1 cellular context compared by ENCODE assay signal in the genomic region with DNA sequence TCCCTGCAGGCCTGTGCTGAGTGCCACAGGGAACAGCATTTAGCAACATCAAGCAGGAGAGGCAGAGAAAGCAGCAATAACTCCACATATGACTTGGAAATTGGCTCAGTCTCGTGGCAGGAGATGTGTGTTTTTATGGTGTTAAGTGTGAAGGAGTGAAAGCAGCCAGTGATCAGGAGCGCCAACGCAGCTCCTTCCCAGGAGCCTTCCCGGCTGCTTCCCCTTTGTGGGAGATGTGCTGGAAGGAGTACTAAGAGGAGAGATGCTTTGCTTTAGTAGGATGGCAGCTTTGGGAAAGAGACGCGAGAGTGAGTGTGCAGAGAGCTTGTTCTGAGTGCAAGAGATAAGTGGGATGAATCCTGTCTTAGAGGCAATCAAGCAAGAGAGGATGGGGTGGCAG.
TF ChIP-seq lines count a peak whose summit lies in the region.

No MANE protein-coding gene starts in this region.

TF ChIP-seq in H1, 55 proteins besides CTCF, POLR2A, EP300 and RAD21:
- no peak for TF ChIP-seq RNF2 (IDR thresholded peaks at IDR 0.05; ENCODE audit: borderline replicate concordance, low read depth, low read length, missing control alignments, poor library complexity, severe bottlenecking)
- TF ChIP-seq, protein P1, sequence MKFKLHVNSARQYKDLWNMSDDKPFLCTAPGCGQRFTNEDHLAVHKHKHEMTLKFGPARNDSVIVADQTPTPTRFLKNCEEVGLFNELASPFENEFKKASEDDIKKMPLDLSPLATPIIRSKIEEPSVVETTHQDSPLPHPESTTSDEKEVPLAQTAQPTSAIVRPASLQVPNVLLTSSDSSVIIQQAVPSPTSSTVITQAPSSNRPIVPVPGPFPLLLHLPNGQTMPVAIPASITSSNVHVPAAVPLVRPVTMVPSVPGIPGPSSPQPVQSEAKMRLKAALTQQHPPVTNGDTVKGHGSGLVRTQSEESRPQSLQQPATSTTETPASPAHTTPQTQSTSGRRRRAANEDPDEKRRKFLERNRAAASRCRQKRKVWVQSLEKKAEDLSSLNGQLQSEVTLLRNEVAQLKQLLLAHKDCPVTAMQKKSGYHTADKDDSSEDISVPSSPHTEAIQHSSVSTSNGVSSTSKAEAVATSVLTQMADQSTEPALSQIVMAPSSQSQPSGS (IDR thresholded peaks at IDR 0.05; ENCODE audit: low read length) = no peak
- TF ChIP-seq, protein P2, sequence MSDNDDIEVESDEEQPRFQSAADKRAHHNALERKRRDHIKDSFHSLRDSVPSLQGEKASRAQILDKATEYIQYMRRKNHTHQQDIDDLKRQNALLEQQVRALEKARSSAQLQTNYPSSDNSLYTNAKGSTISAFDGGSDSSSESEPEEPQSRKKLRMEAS (IDR thresholded peaks at IDR 0.05) = no peak
- TF ChIP-seq SRF (IDR thresholded peaks at IDR 0.05; ENCODE audit: low read depth, low read length) = no peak
- no peak for TF ChIP-seq KDM1A (IDR thresholded peaks at IDR 0.05; ENCODE audit: borderline replicate concordance, low read length)
- TF ChIP-seq POU5F1 (IDR thresholded peaks at IDR 0.05; ENCODE audit: low read depth, low read length) = no peak
- TF ChIP-seq BACH1 (IDR thresholded peaks at IDR 0.05; ENCODE audit: low read length) = no peak
- TF ChIP-seq POLR2AphosphoS5 (IDR thresholded peaks at IDR 0.05; ENCODE audit: low read depth, low read length) = no peak
- TF ChIP-seq CBX8 (IDR thresholded peaks at IDR 0.05; ENCODE audit: borderline replicate concordance, low read depth, low read length) = no peak
- no peak for TF ChIP-seq CTBP2 (IDR thresholded peaks at IDR 0.05; ENCODE audit: borderline replicate concordance, insufficient read depth, insufficient read length, low read length)
- TF ChIP-seq GABPA (IDR thresholded peaks at IDR 0.05; ENCODE audit: borderline replicate concordance, insufficient read depth, low read length) = no peak
- TF ChIP-seq RBBP5 (IDR thresholded peaks at IDR 0.05; ENCODE audit: borderline replicate concordance, low read depth, low read length) = no peak
- TF ChIP-seq CREB1 (IDR thresholded peaks at IDR 0.05) = no peak
- no peak for TF ChIP-seq EZH2 (IDR thresholded peaks at IDR 0.05; ENCODE audit: low read depth, low read length, severe bottlenecking)
- TF ChIP-seq ZNF274 (IDR thresholded peaks at IDR 0.05; ENCODE audit: borderline replicate concordance, extremely low read depth, low read length) = no peak
- TF ChIP-seq SUZ12 (IDR thresholded peaks at IDR 0.05; ENCODE audit: low read length) = no peak
- TF ChIP-seq, protein P3, sequence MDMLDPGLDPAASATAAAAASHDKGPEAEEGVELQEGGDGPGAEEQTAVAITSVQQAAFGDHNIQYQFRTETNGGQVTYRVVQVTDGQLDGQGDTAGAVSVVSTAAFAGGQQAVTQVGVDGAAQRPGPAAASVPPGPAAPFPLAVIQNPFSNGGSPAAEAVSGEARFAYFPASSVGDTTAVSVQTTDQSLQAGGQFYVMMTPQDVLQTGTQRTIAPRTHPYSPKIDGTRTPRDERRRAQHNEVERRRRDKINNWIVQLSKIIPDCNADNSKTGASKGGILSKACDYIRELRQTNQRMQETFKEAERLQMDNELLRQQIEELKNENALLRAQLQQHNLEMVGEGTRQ (IDR thresholded peaks at IDR 0.05; ENCODE audit: low read length) = no peak
- TF ChIP-seq KDM4A (IDR thresholded peaks at IDR 0.05; ENCODE audit: low read depth, low read length, severe bottlenecking) = no peak
- TF ChIP-seq CBX5 (IDR thresholded peaks at IDR 0.05; ENCODE audit: low read depth, low read length) = no peak
TF ChIP-seq in H1: peak in this region for 0.
